In the genomic region with DNA sequence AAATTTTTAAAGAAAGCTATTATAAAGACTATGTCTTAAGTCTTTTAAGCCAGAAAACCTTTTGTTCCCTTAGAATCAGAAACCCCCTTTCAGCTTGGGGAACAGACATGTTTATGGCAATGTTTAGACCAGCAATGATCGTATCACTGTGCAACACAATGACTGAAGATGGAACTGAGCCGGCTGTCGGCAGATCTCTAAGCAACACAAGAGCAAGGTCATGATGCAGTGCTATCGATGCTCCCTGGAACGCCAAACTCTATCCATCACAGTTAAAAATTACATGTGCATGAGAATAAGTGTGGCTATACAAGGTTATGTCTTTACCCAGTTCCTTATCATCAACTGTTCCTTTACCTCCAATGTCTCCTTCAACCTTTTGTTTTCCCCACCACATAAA, we compare ENCODE assay signal across 16 cellular contexts. TPM values are rescaled to one million over a fixed set of nuclear protein-coding genes. Genes with fewer than 3 reads are reported as not detected.
A peak's percentile ranks its signal among the peaks of the same experiment; 100 is the strongest.
DNase-seq lines count a peak whose midpoint lies in the region; ATAC-seq and TF ChIP-seq lines count a peak whose summit lies in the region.
"Had no signal": no experiment of that assay in that cellular context is flagged by ENCODE, and none has a peak within 500 bp of the region (broad histone marks: within the 10 kb centered on the region; RNA-seq: fewer than 3 reads in every experiment).

No MANE protein-coding gene starts in this region.

- TF ChIP-seq CTCF in left ventricle myocardium inferior (IDR thresholded peaks at IDR 0.05; ENCODE audit: borderline replicate concordance) = no peak
- no peak for TF ChIP-seq CTCF in RWPE2 (IDR thresholded peaks at IDR 0.05; ENCODE audit: poor library complexity, severe bottlenecking)
- no peak for TF ChIP-seq CTCF in glutamatergic neuron (IDR thresholded peaks at IDR 0.05; ENCODE audit: partially characterized antibody, unreplicated experiment)
- TF ChIP-seq CTCF in upper lobe of right lung (IDR thresholded peaks at IDR 0.05) = no peak
- no peak for TF ChIP-seq CTCF in left lung (IDR thresholded peaks at IDR 0.05)
- no peak for TF ChIP-seq CTCF in Peyer's patch (IDR thresholded peaks at IDR 0.05)

- H3K4me3 Mint-ChIP-seq in glutamatergic neuron (ENCODE audit: unreplicated experiment) = peak overlapping the region; percentile 95

- peaks cover 44% of the 10 kb centered on the region for H3K4me1 Mint-ChIP-seq in glutamatergic neuron (ENCODE audit: low read depth, unreplicated experiment)

- DNase-seq in left ventricle myocardium inferior (no peak), right cardiac atrium (no peak), RWPE2 (ENCODE audit: low spot score) (no peak), glutamatergic neuron (no peak), upper lobe of right lung (no peak), anterior cingulate cortex (lab: John Stamatoyannopoulos, UW) (no peak), left lung (no peak), Peyer's patch (no peak)
- DNase-seq: activated CD4-positive, alpha-beta T cell treated with anti-CD3 and anti-CD28 coated beads for 1 hour; NCI-H510A; T-helper 1 cell had no signal

- H3K9me3 ChIP-seq in left ventricle myocardium inferior (replicated peaks) (no peaks in the 10 kb centered on the region), right cardiac atrium (ENCODE audit: control insufficient read depth, low read length) (no peaks in the 10 kb centered on the region), RWPE2 (ENCODE audit: severe bottlenecking) (no peaks in the 10 kb centered on the region), upper lobe of right lung (no peaks in the 10 kb centered on the region), left lung (no peaks in the 10 kb centered on the region), Peyer's patch (no peaks in the 10 kb centered on the region)
- H3K9me3 ChIP-seq: thoracic aorta had no signal

- intact Hi-C loops in left ventricle myocardium inferior (cut with micrococcal nuclease) (no loop called here), right cardiac atrium (cut with DNase I) (loop anchor here in 2 of 4 donors (10.0 kb wide), 2 partner anchors 94 to 124 kb away; partner anchors contain the start of genes FAF2 (in 2 of the 2) and CLTB (in 1 of the 2)), upper lobe of right lung (cut with DNase I) (no loop called here), left lung (cut with DNase I) (no loop called here)

- H3K4me3 ChIP-seq in left ventricle myocardium inferior = no peak overlapping the region
- no peak overlapping the region for H3K4me3 ChIP-seq in right cardiac atrium (ENCODE audit: low read length)
- H3K4me3 ChIP-seq in RWPE2 (ENCODE audit: severe bottlenecking) = no peak overlapping the region
- no peak overlapping the region for H3K4me3 ChIP-seq in upper lobe of right lung
- H3K4me3 ChIP-seq in left lung = no peak overlapping the region
- no peak overlapping the region for H3K4me3 ChIP-seq in Peyer's patch

- TF ChIP-seq POLR2A in Peyer's patch (IDR thresholded peaks at IDR 0.05) = no peak

- H3K36me3 ChIP-seq in left ventricle myocardium inferior (no peaks in the 10 kb centered on the region), RWPE2 (ENCODE audit: low read depth) (peaks cover 10% of the 10 kb centered on the region; the same call in 1 of the 2 replicates), upper lobe of right lung (no peaks in the 10 kb centered on the region), left lung (no peaks in the 10 kb centered on the region), Peyer's patch (no peaks in the 10 kb centered on the region)
- H3K36me3 ChIP-seq: thoracic aorta had no signal

- H3K4me1 ChIP-seq in left ventricle myocardium inferior (peaks cover 72% of the 10 kb centered on the region), right cardiac atrium (ENCODE audit: control insufficient read depth, insufficient read depth, low read length) (peaks cover 13% of the 10 kb centered on the region), RWPE2 (ENCODE audit: insufficient read depth, poor library complexity, severe bottlenecking) (peaks cover 33% of the 10 kb centered on the region), upper lobe of right lung (peaks cover 40% of the 10 kb centered on the region), left lung (peaks cover 40 to 75% of the 10 kb centered on the region in 2 donors), Peyer's patch (peaks cover 12 to 30% (median 26%) of the 10 kb centered on the region in 4 donors)

- H3K9me3 Mint-ChIP-seq in glutamatergic neuron (ENCODE audit: unreplicated experiment) = peaks cover 25% of the 10 kb centered on the region
- H3K9me3 Mint-ChIP-seq: activated T-helper 17 cell treated with anti-CD3 and anti-CD28 coated beads, Interleukin-2, amount 50 U/mL, for 72 hours had no signal

- peaks cover 26% of the 10 kb centered on the region for H3K27me3 Mint-ChIP-seq in glutamatergic neuron (ENCODE audit: unreplicated experiment)
- H3K27me3 Mint-ChIP-seq: activated T-helper 17 cell treated with anti-CD3 and anti-CD28 coated beads, Interleukin-2, amount 50 U/mL, for 72 hours had no signal

- peak overlapping the region; percentile 99 for H3K27ac Mint-ChIP-seq in glutamatergic neuron (ENCODE audit: unreplicated experiment)

- 27% methylated on average over 5 of the region's 5 CpGs for WGBS in right cardiac atrium

- ATAC-seq in right cardiac atrium (no peak), RWPE2 (ENCODE audit: low read depth) (no peak), upper lobe of right lung (no peak), left lung (no peak)
- ATAC-seq: activated T-helper 17 cell treated with anti-CD3 and anti-CD28 coated beads, Interleukin-2, amount 50 U/mL, for 72 hours; HCT116 had no signal

- no peaks in the 10 kb centered on the region for H3K27me3 ChIP-seq in left ventricle myocardium inferior (ENCODE audit: low read depth)
- no peaks in the 10 kb centered on the region for H3K27me3 ChIP-seq in right cardiac atrium (ENCODE audit: control insufficient read depth, insufficient read depth)
- H3K27me3 ChIP-seq in RWPE2 (ENCODE audit: insufficient read depth, poor library complexity, severe bottlenecking) = no peaks in the 10 kb centered on the region
- no peaks in the 10 kb centered on the region for H3K27me3 ChIP-seq in upper lobe of right lung
- H3K27me3 ChIP-seq in left lung = no peaks in the 10 kb centered on the region
- no peaks in the 10 kb centered on the region for H3K27me3 ChIP-seq in Peyer's patch

- no peaks in the 10 kb centered on the region for H3K36me3 Mint-ChIP-seq in glutamatergic neuron (ENCODE audit: unreplicated experiment)

- H3K27ac ChIP-seq in left ventricle myocardium inferior (replicated peaks) (peak overlapping the region; percentile 100), right cardiac atrium (ENCODE audit: low read length) (no peak overlapping the region), RWPE2 (ENCODE audit: poor library complexity, severe bottlenecking) (peak overlapping the region; percentile 85), upper lobe of right lung (peak overlapping the region; percentile 98), left lung (peak overlapping the region in 1 of 2 donors; percentile 55), Peyer's patch (no peak overlapping the region)

RNA-seq across cellular contexts. Expression of gene RNF44, which starts 1.8 kb away (rescaled TPM):
- total RNA-seq in left ventricle myocardium inferior (28.2 TPM), right cardiac atrium (10 to 100 TPM; 19.6 to 31.7 (median 26.4) TPM), glutamatergic neuron (ENCODE audit: unreplicated experiment) (322 TPM), upper lobe of right lung (48.0 TPM), left lung (10 to 100 TPM; 37.6 to 42.2 TPM), Peyer's patch (100 to 1,000 TPM in 1 of 4 donors, 10 to 100 TPM in 3; 46.4 to 114 (median 65.3) TPM)
- 16.5 TPM for polyA plus RNA-seq in right cardiac atrium

RNA-seq across cellular contexts. Expression of gene CDHR2, which starts 10.2 kb away (rescaled TPM):
- total RNA-seq in left ventricle myocardium inferior (0.33 TPM), right cardiac atrium (under 1 TPM in 3 of 4 donors, not detected in 1; 0.40 to 0.92 (median 0.47) TPM), glutamatergic neuron (ENCODE audit: unreplicated experiment) (0.29 TPM), upper lobe of right lung (0.35 TPM), left lung (under 1 TPM in 1 of 2 donors, not detected in 1; 0.26 TPM), Peyer's patch (100 to 1,000 TPM in 3 of 4 donors, 10 to 100 TPM in 1; 39.6 to 823 (median 613) TPM)
- not detected for polyA plus RNA-seq in right cardiac atrium
- total RNA-seq: pulmonary artery endothelial cell, thoracic aorta had no signal
- polyA plus RNA-seq: keratinocyte had no signal

Comparison
In these comparisons a context has a peak if more than half of its experiments do, and no peak if none do; other contexts are left out.
1. H3K27ac ChIP-seq: peak in left ventricle myocardium inferior (single experiment), RWPE2 (single experiment) and upper lobe of right lung (single experiment); none in right cardiac atrium (single experiment) and Peyer's patch (0 of 4).
2. RNA of gene CDHR2, which starts 10.2 kb away (total RNA-seq): 39.6 to 823 TPM in Peyer's patch; 0.40 to 0.92 TPM in right cardiac atrium, 0.35 TPM in upper lobe of right lung (single experiment), 0.33 TPM in left ventricle myocardium inferior (single experiment), 0.29 TPM in glutamatergic neuron (single experiment) and 0.26 TPM in left lung; every median in the first group is over 10 times any median in the second.